In genomic region chr1:78003882-78004718, GRCh38 we compare ENCODE assay signal across 8 cellular contexts. TPM values are rescaled to one million over a fixed set of nuclear protein-coding genes. Genes with fewer than 3 reads are reported as not detected.
DNase-seq lines count a peak whose midpoint lies in the region; ATAC-seq, FAIRE-seq and TF ChIP-seq lines count a peak whose summit lies in the region.

No MANE protein-coding gene starts in this region.

- H3K4me1 Mint-ChIP-seq in T-cell: peaks cover 39 to 42% (median 41%) of the 10 kb centered on the region in 3 donors

- H3K4me3 ChIP-seq in GM12878: peak overlapping the region; percentile 78; the same call in 1 of the 2 replicates
- peak overlapping the region; percentile 48 for H3K4me3 ChIP-seq in iPS-15b (ENCODE audit: low read depth, low read length)
- peak overlapping the region; percentile 70 to 96 (median 74) for H3K4me3 ChIP-seq in skeletal muscle tissue (ENCODE audit: low read length in 3 of 3)

- in situ Hi-C loops in GM12878 (cut with MboI): no loop called here

- H3K27ac ChIP-seq in GM12878 (ENCODE audit: control insufficient read depth, insufficient read depth) (peak overlapping the region; percentile 94), skeletal muscle tissue (ENCODE audit: low read depth, low read length) (peak overlapping the region; percentile 94)

- TF ChIP-seq CTCF in GM12878 (IDR thresholded peaks at IDR 0.05 in 2 of 3, conservative IDR thresholded peaks at IDR 0.05 in 1 of 3; ENCODE audit: control insufficient read depth in 2 of 3, extremely low read depth in 1 of 3, insufficient read depth in 1 of 3, low read depth in 3 of 3, low read length in 3 of 3): no peak

- H3K27me3 Mint-ChIP-seq in T-cell: no peaks in the 10 kb centered on the region

- peak; percentile 80 for FAIRE-seq in GM12878 (lab: Jason Lieb, UNC)

- ATAC-seq in GM21825 (IDR thresholded peaks at IDR 0.05; ENCODE audit: unreplicated experiment) (peak; percentile 45), T-cell (replicated peaks in 1 of 4) (peak; percentile 12 to 61 (median 25)), GM12878 (peak; percentile 70)

- TSS peak; percentile 100 for BruUV-seq in GM12878 (replicated peaks; lab: Mats Ljungman, UMichigan)

- no peak for TF ChIP-seq RAD21 in Ishikawa (IDR thresholded peaks at IDR 0.05; ENCODE audit: low read depth)
- no peak for TF ChIP-seq RAD21 in GM12878 (IDR thresholded peaks at IDR 0.05; ENCODE audit: insufficient read depth, low read depth, low read length)

- H3K79me2 ChIP-seq in GM12878 (ENCODE audit: control insufficient read depth, insufficient read depth, low read length): peaks cover 37% of the 10 kb centered on the region

- peak overlapping the region; percentile 80 for H2AFZ ChIP-seq in GM12878 (ENCODE audit: control insufficient read depth, low read depth, low read length)

- RAD21 ChIA-PET in GM12878 (lab: Charles Lee; ENCODE audit: unreplicated experiment): interaction anchor here (0.7 to 9.9 kb wide), 13 partner anchors 10 to 623 kb away, joined by 3 to 158 read pairs (median 4); partner anchors contain the start of genes FUBP1 and IFI44L

- under 1% methylated on average over 8 of the region's 8 CpGs for WGBS in GM12878 (ENCODE audit: insufficient coverage, insufficient replicate concordance, low lambda C conversion rate, missing lambda C conversion rate)

- peak; percentile 79 for TF ChIP-seq POLR2A in GM12878 (IDR thresholded peaks at IDR 0.05; ENCODE audit: low read depth, low read length)

- POLR2A ChIA-PET in T-cell (lab: Charles Lee) (interaction anchor here (0.5 to 4.7 kb wide), 37 partner anchors 9 to 646 kb away, joined by 3 to 183 read pairs (median 5); partner anchors contain the start of genes FUBP1 (in 2 of the 2), MIGA1 (in 2 of the 2), IFI44 (in 1 of the 2) and ZZZ3 (in 1 of the 2)), GM12878 (lab: Charles Lee) (interaction anchor here (0.6 to 15.3 kb wide), 15 partner anchors 9 to 647 kb away, joined by 3 to 312 read pairs (median 4); partner anchors contain the start of genes FUBP1, IFI44 and IFI44L)

- DNase-seq in GM04504 (ENCODE audit: low read depth) (peak; percentile 24), T-cell (peak in 33 of 34 experiments; percentile 8 to 58 (median 32)), GM12878 (ENCODE audit: low read depth, low spot score) (peak; percentile 65), NK-92 (lab: John Stamatoyannopoulos, UW; ENCODE audit: unreplicated experiment) (no peak)

- intact Hi-C loops in GM12878 (cut with micrococcal nuclease; ENCODE audit: unreplicated experiment): loop anchor here (1.0 to 10.0 kb wide), 5 partner anchors 21 to 616 kb away; partner anchors contain the start of genes FUBP1, IFI44L and ZZZ3

- H3K27ac Mint-ChIP-seq in T-cell: peak overlapping the region; percentile 97 to 99

- H3K27me3 ChIP-seq in GM12878 (replicated peaks in 1 of 2; ENCODE audit: control insufficient read depth in 2 of 2, insufficient read depth in 2 of 2, low read length in 1 of 2) (no peaks in the 10 kb centered on the region), iPS-15b (ENCODE audit: control insufficient read depth, insufficient read depth, low read length) (no peaks in the 10 kb centered on the region), skeletal muscle tissue (ENCODE audit: control insufficient read depth in 3 of 3, insufficient read depth in 3 of 3, low read length in 3 of 3) (no peaks in the 10 kb centered on the region)

- no peaks in the 10 kb centered on the region for H3K9me3 ChIP-seq in GM12878 (replicated peaks; ENCODE audit: control insufficient read depth, insufficient read depth, low read length)
- H3K9me3 ChIP-seq in iPS-15b (ENCODE audit: control insufficient read depth, insufficient read depth, low read length): no peaks in the 10 kb centered on the region
- no peaks in the 10 kb centered on the region for H3K9me3 ChIP-seq in skeletal muscle tissue (ENCODE audit: control insufficient read depth in 3 of 3, low read length in 3 of 3)

- peak overlapping the region; percentile 87 to 88 (median 87) for H3K4me3 Mint-ChIP-seq in T-cell

- H3K36me3 ChIP-seq in GM12878 (ENCODE audit: control insufficient read depth in 2 of 2, insufficient read depth in 2 of 2, low read length in 1 of 2) (no peaks in the 10 kb centered on the region), iPS-15b (ENCODE audit: control insufficient read depth, insufficient read depth, low read length) (no peaks in the 10 kb centered on the region), skeletal muscle tissue (ENCODE audit: control insufficient read depth in 3 of 3, insufficient read depth in 3 of 3, low read length in 3 of 3) (no peaks in the 10 kb centered on the region)

- CTCF ChIA-PET in T-cell (lab: Charles Lee) (interaction anchor here (0.5 to 6.7 kb wide), 18 partner anchors 11 to 1776 kb away, joined by 3 to 74 read pairs (median 4); partner anchors contain the start of genes FUBP1 (in 1 of the 2), GIPC2 (in 1 of the 2) and MIGA1 (in 1 of the 2)), GM12878 (lab: Yijun Ruan, JAX) (interaction anchor here (0.8 to 5.5 kb wide), 14 partner anchors 9 to 613 kb away, joined by 3 to 73 read pairs (median 4); partner anchors contain the start of gene FUBP1)

- TF ChIP-seq EP300 in Ishikawa (IDR thresholded peaks at IDR 0.05; ENCODE audit: borderline replicate concordance): no peak
- TF ChIP-seq EP300 in GM12878 (IDR thresholded peaks at IDR 0.05; ENCODE audit: borderline replicate concordance in 1 of 2, control insufficient read depth in 1 of 2, low read depth in 2 of 2, low read length in 2 of 2): peak in 1 of 2 experiments; percentile 28; a peak in 1 of 4 replicates

- no peaks in the 10 kb centered on the region for H3K36me3 Mint-ChIP-seq in T-cell

- H3K9me3 Mint-ChIP-seq in T-cell: no peaks in the 10 kb centered on the region

- H3K9ac ChIP-seq in GM12878 (ENCODE audit: control insufficient read depth, insufficient read depth, low read length): peak overlapping the region; percentile 83
- H3K9ac ChIP-seq in iPS-15b (ENCODE audit: low read depth, low read length): peak overlapping the region; percentile 24
- peak overlapping the region; percentile 79 to 99 (median 88) for H3K9ac ChIP-seq in skeletal muscle tissue (ENCODE audit: low read depth in 1 of 3, low read length in 3 of 3)

- peak overlapping the region; percentile 82 for H3K4me2 ChIP-seq in GM12878 (ENCODE audit: control insufficient read depth, insufficient read depth)

- H4K20me1 ChIP-seq in GM12878 (ENCODE audit: control insufficient read depth, insufficient read depth): no peaks in the 10 kb centered on the region

- H3K4me1 ChIP-seq in GM12878 (ENCODE audit: control insufficient read depth, insufficient read depth, low read length) (no peaks in the 10 kb centered on the region), iPS-15b (ENCODE audit: control insufficient read depth, insufficient read depth, low read length) (no peaks in the 10 kb centered on the region), skeletal muscle tissue (ENCODE audit: control insufficient read depth in 3 of 3, insufficient read depth in 3 of 3, low read length in 3 of 3) (peaks cover under 1 to 16% (median 5%) of the 10 kb centered on the region in 3 donors)

- SMC1A ChIA-PET in GM12878 (lab: Charles Lee; ENCODE audit: uncharacterized antibody, unreplicated experiment): interaction anchor here (0.9 to 6.0 kb wide), 24 partner anchors 9 to 645 kb away, joined by 3 to 89 read pairs (median 5); partner anchors contain the start of genes FUBP1, IFI44, IFI44L and MIGA1

RNA-seq across cellular contexts. Expression of gene DNAJB4, which starts 0.6 kb away (rescaled TPM):
- total RNA-seq in T-cell (10 to 100 TPM in 4 of 5 donors, 1 to 10 TPM in 1; 10.0 to 19.6 (median 12.2) TPM), GM12878 (2014; rRNA removed) (5.3 and 6.9 TPM in 2 replicates), GM12878 (2014; rRNA removed; fragmentation: Illumina TruSeq; extraction: Trizol) (6.2 and 6.5 TPM in 2 replicates), GM12878 (2021) (7.3 and 7.6 TPM in 2 replicates), skeletal muscle tissue (53.8 TPM)
- 19.7 and 20.8 TPM in 2 replicates for total RNA-seq in GM12878 (2013; cell fraction: nucleolus; rRNA removed)
- 1.5 TPM for polyA plus RNA-seq in GM12878 (2011; ENCODE audit: low read depth)
- polyA plus RNA-seq in GM12878 (2011; rRNA removed) (6.6 and 13.6 TPM in 2 replicates), GM12878 (2014; fragmentation: Illumina TruSeq; extraction: Trizol) (6.5 and 8.8 TPM in 2 replicates), GM12878 (2014; fragmentation: Nextera tagmentation; extraction: Ambion mirVana) (1 to 10 TPM; 3.8 to 5.1 TPM), GM12878 (2014; rRNA removed) (5.9 and 8.1 TPM in 2 replicates), GM12878 (2016; fragmentation: Nextera tagmentation; extraction: Ambion mirVana) (10 to 100 TPM; 10.1 to 10.5 TPM)
- 2.0 TPM in 2 replicates for polyA plus RNA-seq in GM12878 (2011; cell fraction: cytosol; rRNA removed)
- polyA plus RNA-seq in GM12878 (2011; cell fraction: nucleus; rRNA removed): 6.0 and 6.3 TPM in 2 replicates
- polyA plus RNA-seq in GM12878 (2012): 4.4 and 7.0 TPM in 2 replicates
- polyA minus RNA-seq in GM12878 (2011; rRNA and poly(A)+ RNA removed): 5.0 and 7.6 TPM in 2 replicates
- polyA minus RNA-seq in GM12878 (2011; cell fraction: cytosol; rRNA and poly(A)+ RNA removed): 1.9 and 2.7 TPM in 2 replicates
- 6.5 and 15.7 TPM in 2 replicates for polyA minus RNA-seq in GM12878 (2011; cell fraction: nucleus; rRNA and poly(A)+ RNA removed)

RNA-seq across cellular contexts. Expression of gene FUBP1, which starts 25.2 kb away (rescaled TPM):
- 100 to 1,000 TPM; 180 to 224 (median 194) TPM for total RNA-seq in T-cell
- total RNA-seq in GM12878 (2013; cell fraction: nucleolus; rRNA removed): 1,069 and 1,115 TPM in 2 replicates
- 186 and 207 TPM in 2 replicates for total RNA-seq in GM12878 (2014; rRNA removed)
- total RNA-seq in GM12878 (2014; rRNA removed; fragmentation: Illumina TruSeq; extraction: Trizol): 244 and 247 TPM in 2 replicates
- total RNA-seq in GM12878 (2021): 184 and 196 TPM in 2 replicates
- polyA plus RNA-seq in GM12878 (2011; ENCODE audit: low read depth): 100 TPM
- polyA plus RNA-seq in GM12878 (2011; rRNA removed): 343 and 471 TPM in 2 replicates
- 135 and 172 TPM in 2 replicates for polyA plus RNA-seq in GM12878 (2011; cell fraction: cytosol; rRNA removed)
- polyA plus RNA-seq in GM12878 (2011; cell fraction: nucleus; rRNA removed): 1,076 and 1,106 TPM in 2 replicates
- polyA plus RNA-seq in GM12878 (2012): 110 and 134 TPM in 2 replicates
- polyA plus RNA-seq in GM12878 (2014; fragmentation: Illumina TruSeq; extraction: Trizol): 209 and 221 TPM in 2 replicates
- 100 to 1,000 TPM; 110 to 114 TPM for polyA plus RNA-seq in GM12878 (2014; fragmentation: Nextera tagmentation; extraction: Ambion mirVana)
- 219 and 248 TPM in 2 replicates for polyA plus RNA-seq in GM12878 (2014; rRNA removed)
- polyA plus RNA-seq in GM12878 (2016; fragmentation: Nextera tagmentation; extraction: Ambion mirVana): 100 to 1,000 TPM; 136 to 142 TPM
- 206 and 246 TPM in 2 replicates for polyA minus RNA-seq in GM12878 (2011; rRNA and poly(A)+ RNA removed)
- polyA minus RNA-seq in GM12878 (2011; cell fraction: cytosol; rRNA and poly(A)+ RNA removed): 89.7 and 89.8 TPM in 2 replicates
- polyA minus RNA-seq in GM12878 (2011; cell fraction: nucleus; rRNA and poly(A)+ RNA removed): 400 and 534 TPM in 2 replicates
- 124 TPM for total RNA-seq in skeletal muscle tissue

RNA-seq across cellular contexts. Expression of gene GIPC2, which starts 41.7 kb away (rescaled TPM):
- total RNA-seq in T-cell: under 1 TPM; 0.09 to 0.19 (median 0.16) TPM
- total RNA-seq in GM12878 (2013; cell fraction: nucleolus; rRNA removed): 0.12 TPM in 1 of 2 replicates, not detected in the other
- total RNA-seq in GM12878 (2014; rRNA removed): 0.05 TPM in 1 of 2 replicates, not detected in the other
- 0.09 TPM in 2 replicates for total RNA-seq in GM12878 (2014; rRNA removed; fragmentation: Illumina TruSeq; extraction: Trizol)
- 0.08 and 0.11 TPM in 2 replicates for total RNA-seq in GM12878 (2021)
- not detected for polyA plus RNA-seq in GM12878 (2011; ENCODE audit: low read depth)
- 0.04 and 0.33 TPM in 2 replicates for polyA plus RNA-seq in GM12878 (2011; rRNA removed)
- polyA plus RNA-seq in GM12878 (2011; cell fraction: cytosol; rRNA removed): not detected in 2 replicates
- 0.03 TPM in 1 of 2 replicates, not detected in the other for polyA plus RNA-seq in GM12878 (2011; cell fraction: nucleus; rRNA removed)
- polyA plus RNA-seq in GM12878 (2012): not detected in 2 replicates
- polyA plus RNA-seq in GM12878 (2014; fragmentation: Illumina TruSeq; extraction: Trizol): 0.03 TPM in 1 of 2 replicates, not detected in the other
- under 1 TPM; 0.04 to 0.10 TPM for polyA plus RNA-seq in GM12878 (2014; fragmentation: Nextera tagmentation; extraction: Ambion mirVana)
- polyA plus RNA-seq in GM12878 (2014; rRNA removed): 0.04 and 0.08 TPM in 2 replicates
- polyA plus RNA-seq in GM12878 (2016; fragmentation: Nextera tagmentation; extraction: Ambion mirVana): under 1 TPM in 1 of 2 experiments, not detected in 1; 0.23 TPM
- not detected in 2 replicates for polyA minus RNA-seq in GM12878 (2011; rRNA and poly(A)+ RNA removed)
- not detected in 2 replicates for polyA minus RNA-seq in GM12878 (2011; cell fraction: cytosol; rRNA and poly(A)+ RNA removed)
- polyA minus RNA-seq in GM12878 (2011; cell fraction: nucleus; rRNA and poly(A)+ RNA removed): not detected in 2 replicates
- 1.6 TPM for total RNA-seq in skeletal muscle tissue

Comparison
In these comparisons a context has a peak if more than half of its experiments do, and no peak if none do; other contexts are left out.
1. H3K9ac ChIP-seq: peak in every context shown above with its lines; median percentile 88 in skeletal muscle tissue; 83 in GM12878; 24 in iPS-15b.